In genomic region chr1:53172751-53173498, GRCh38 we compare ENCODE assay signal across 1 cellular context.
TF ChIP-seq lines count a peak whose summit lies in the region.

No MANE protein-coding gene starts in this region.

TF ChIP-seq in H1, 55 proteins besides CTCF, POLR2A, EP300 and RAD21:
- TF ChIP-seq ZNF274 (IDR thresholded peaks at IDR 0.05; ENCODE audit: borderline replicate concordance, extremely low read depth, low read length) (no peak), CBX5 (IDR thresholded peaks at IDR 0.05; ENCODE audit: low read depth, low read length) (no peak), NANOG (IDR thresholded peaks at IDR 0.05; ENCODE audit: insufficient read depth, low read depth, low read length, poor library complexity, severe bottlenecking) (no peak), TCF12 (IDR thresholded peaks at IDR 0.05; ENCODE audit: low read depth, low read length) (no peak), BRCA1 (IDR thresholded peaks at IDR 0.05; ENCODE audit: low read depth, low read length) (no peak), BACH1 (IDR thresholded peaks at IDR 0.05; ENCODE audit: low read length) (no peak), SP1 (IDR thresholded peaks at IDR 0.05; ENCODE audit: low read depth, low read length) (no peak), RXRA (IDR thresholded peaks at IDR 0.05; ENCODE audit: insufficient read depth, low read depth, low read length) (no peak), GTF2F1 (IDR thresholded peaks at IDR 0.05; ENCODE audit: borderline replicate concordance, low read depth, low read length) (no peak), YY1 (IDR thresholded peaks at IDR 0.05; ENCODE audit: low read depth, low read length) (no peak), SUZ12 (IDR thresholded peaks at IDR 0.05; ENCODE audit: low read length) (no peak), PHF8 (conservative IDR thresholded peaks at IDR 0.05; ENCODE audit: low read depth, low read length) (no peak), GABPA (IDR thresholded peaks at IDR 0.05; ENCODE audit: borderline replicate concordance, insufficient read depth, low read length) (no peak), CHD7 (IDR thresholded peaks at IDR 0.05; ENCODE audit: insufficient replicate concordance, low read length) (no peak), E2F6 (IDR thresholded peaks at IDR 0.05) (no peak), RBBP5 (IDR thresholded peaks at IDR 0.05; ENCODE audit: borderline replicate concordance, low read depth, low read length) (no peak), TAF7 (optimal IDR thresholded peaks at IDR 0.05; ENCODE audit: borderline replicate concordance, low read depth, low read length) (no peak), KDM4A (IDR thresholded peaks at IDR 0.05; ENCODE audit: low read depth, low read length, severe bottlenecking) (no peak), ATF3 (IDR thresholded peaks at IDR 0.05; ENCODE audit: insufficient read depth, low read depth, low read length) (no peak)
